Comparison of ENCODE assay signal across 11 cellular contexts in the genomic region with DNA sequence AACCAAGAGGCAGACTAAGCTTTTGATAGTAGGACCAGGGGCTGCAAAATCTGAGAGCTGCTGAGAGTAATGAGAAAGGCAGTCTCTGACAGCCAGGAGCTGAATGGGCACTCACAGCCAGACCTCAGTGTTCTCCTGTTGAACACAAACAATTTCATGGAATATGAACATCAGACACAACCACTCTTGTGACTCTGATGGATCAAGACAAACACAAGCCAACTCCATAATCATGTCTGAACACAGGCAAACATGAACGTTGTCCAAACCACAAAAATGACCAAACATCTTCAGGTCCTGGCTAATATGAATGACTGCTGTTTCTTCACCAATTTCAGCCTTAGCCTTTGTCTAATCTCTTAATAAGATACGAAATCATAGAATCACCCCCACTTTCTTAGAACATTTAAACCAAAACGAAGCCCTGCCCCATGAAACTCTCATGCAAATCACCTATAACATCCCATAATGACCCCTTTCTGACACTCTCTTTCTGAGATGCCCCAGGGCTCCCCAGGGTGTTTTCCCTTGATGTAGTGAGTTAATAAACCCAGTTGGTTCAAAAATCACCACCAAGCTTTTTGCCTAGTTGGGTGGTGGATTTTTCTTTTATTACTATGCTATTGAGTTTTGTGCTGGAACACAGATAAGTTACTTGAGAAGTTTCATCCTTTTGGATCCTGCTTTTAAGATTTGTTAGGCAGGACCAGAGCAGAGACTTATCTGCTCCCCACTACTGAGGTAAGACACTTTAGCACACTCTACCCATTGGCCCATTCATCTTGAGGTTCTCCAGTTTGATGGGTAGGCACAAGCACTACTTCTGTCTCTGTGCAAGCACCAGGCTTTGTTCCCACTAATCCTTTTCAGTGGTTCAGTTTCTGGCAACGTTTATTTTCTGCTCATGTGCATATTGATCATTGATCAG.
DNase-seq lines count a peak whose midpoint lies in the region; ATAC-seq and TF ChIP-seq lines count a peak whose summit lies in the region.
"Had no signal": no experiment of that assay in that cellular context is flagged by ENCODE, and none has a peak within 500 bp of the region (broad histone marks: within the 10 kb centered on the region; RNA-seq: fewer than 3 reads in every experiment).

No MANE protein-coding gene starts in this region.

- H3K9me3 Mint-ChIP-seq in T-helper 1 cell treated with Interleukin-12 subunit alpha and Interleukin-12 subunit beta and Interleukin-4 antibody, amounts not matched to agents 30 μg/mL and 1 μg/mL, for 36 hours: no peaks in the 10 kb centered on the region
- no peaks in the 10 kb centered on the region for H3K9me3 Mint-ChIP-seq in nephron progenitor cell
- H3K9me3 Mint-ChIP-seq: central memory CD8-positive, alpha-beta T cell had no signal

- no peak for TF ChIP-seq CTCF in nephron progenitor cell (IDR thresholded peaks at IDR 0.05)

- peak; percentile 78 for ATAC-seq in HG02938 (IDR thresholded peaks at IDR 0.05; ENCODE audit: unreplicated experiment)
- ATAC-seq in stimulated activated naive CD8-positive, alpha-beta T cell treated with anti-CD3 and anti-CD28 coated beads, Interleukin-15, Interleukin-2, amounts not matched to agents 100 U/mL and 50 U/mL, for 24 hours: peak; percentile 77

- H3K4me3 Mint-ChIP-seq in T-helper 1 cell treated with Interleukin-12 subunit alpha and Interleukin-12 subunit beta and Interleukin-4 antibody, amounts not matched to agents 30 μg/mL and 1 μg/mL, for 36 hours: peak overlapping the region; percentile 61
- H3K4me3 Mint-ChIP-seq in nephron progenitor cell: no peak overlapping the region
- H3K4me3 Mint-ChIP-seq: central memory CD8-positive, alpha-beta T cell had no signal

- H3K27me3 Mint-ChIP-seq in T-helper 1 cell treated with Interleukin-12 subunit alpha and Interleukin-12 subunit beta and Interleukin-4 antibody, amounts not matched to agents 30 μg/mL and 1 μg/mL, for 36 hours (ENCODE audit: low read depth): no peaks in the 10 kb centered on the region
- H3K27me3 Mint-ChIP-seq in nephron progenitor cell (ENCODE audit: low read depth, poor library complexity): no peaks in the 10 kb centered on the region
- H3K27me3 Mint-ChIP-seq: central memory CD8-positive, alpha-beta T cell had no signal

- peak; percentile 49 for DNase-seq in stimulated activated CD4-positive, alpha-beta T cell treated with anti-CD3 and anti-CD28 coated beads, Interleukin-15, amount 100 ng/mL, for 24 hours
- no peak for DNase-seq in stimulated activated CD4-positive, alpha-beta T cell treated with anti-CD3 and anti-CD28 coated beads, Interleukin-4, amount 100 ng/mL, for 4 hours
- peak; percentile 35 for DNase-seq in stimulated activated naive CD8-positive, alpha-beta T cell treated with anti-CD3 and anti-CD28 coated beads, Interleukin-15, Interleukin-2, amounts not matched to agents 100 U/mL and 50 U/mL, for 24 hours
- DNase-seq in NCI-H446 (lab: John Stamatoyannopoulos, UW) (no peak), nephron progenitor cell (no peak), NCI-H1092 treated with DMSO at 0.1 percent for 48 hours (lab: John Stamatoyannopoulos, UW) (no peak)
- DNase-seq: COR-L47, NCI-H82 had no signal

- peaks cover 4% of the 10 kb centered on the region for H3K36me3 Mint-ChIP-seq in T-helper 1 cell treated with Interleukin-12 subunit alpha and Interleukin-12 subunit beta and Interleukin-4 antibody, amounts not matched to agents 30 μg/mL and 1 μg/mL, for 36 hours (ENCODE audit: low read depth)
- H3K36me3 Mint-ChIP-seq in nephron progenitor cell (ENCODE audit: low read depth): no peaks in the 10 kb centered on the region

- H3K4me1 Mint-ChIP-seq in T-helper 1 cell treated with Interleukin-12 subunit alpha and Interleukin-12 subunit beta and Interleukin-4 antibody, amounts not matched to agents 30 μg/mL and 1 μg/mL, for 36 hours (ENCODE audit: low read depth): peaks cover 56% of the 10 kb centered on the region
- peaks cover 23% of the 10 kb centered on the region for H3K4me1 Mint-ChIP-seq in nephron progenitor cell

- H3K27ac Mint-ChIP-seq in T-helper 1 cell treated with Interleukin-12 subunit alpha and Interleukin-12 subunit beta and Interleukin-4 antibody, amounts not matched to agents 30 μg/mL and 1 μg/mL, for 36 hours: peak overlapping the region; percentile 88
- no peak overlapping the region for H3K27ac Mint-ChIP-seq in nephron progenitor cell

Comparison
In these comparisons a context has a peak if more than half of its experiments do, and no peak if none do; other contexts are left out.
1. DNase-seq: peak in stimulated activated CD4-positive, alpha-beta T cell treated with anti-CD3 and anti-CD28 coated beads, Interleukin-15, amount 100 ng/mL, for 24 hours (single experiment) and stimulated activated naive CD8-positive, alpha-beta T cell treated with anti-CD3 and anti-CD28 coated beads, Interleukin-15, Interleukin-2, amounts not matched to agents 100 U/mL and 50 U/mL, for 24 hours (single experiment); none in stimulated activated CD4-positive, alpha-beta T cell treated with anti-CD3 and anti-CD28 coated beads, Interleukin-4, amount 100 ng/mL, for 4 hours (0 of 2), NCI-H446 (0 of 2), nephron progenitor cell (single experiment) and NCI-H1092 treated with DMSO at 0.1 percent for 48 hours (single experiment).